ENCODE assay signal across 11 cellular contexts in the genomic region with DNA sequence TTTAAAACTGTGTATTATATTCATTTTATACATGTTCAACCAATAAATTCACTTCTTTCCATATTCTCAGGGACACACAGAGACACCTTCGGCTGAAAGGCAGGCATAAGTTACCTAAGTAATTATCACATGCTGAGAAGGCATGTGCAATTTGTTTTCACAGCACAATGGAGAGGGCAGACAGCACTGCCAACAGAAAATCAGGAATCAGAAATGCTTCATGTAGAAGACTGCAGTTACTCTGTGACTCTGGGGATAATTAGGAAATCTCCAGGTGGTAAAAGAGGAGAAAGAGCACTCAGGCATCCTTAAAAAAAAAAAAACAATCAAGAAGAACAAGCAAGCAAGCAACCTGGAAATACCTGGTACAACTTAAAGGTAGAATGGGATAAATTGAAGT.
"Had no signal": no experiment of that assay in that cellular context is flagged by ENCODE, and none has a peak within 500 bp of the region (broad histone marks: within the 10 kb centered on the region; RNA-seq: fewer than 3 reads in every experiment).

No MANE protein-coding gene starts in this region.

- ATAC-seq: activated CD4-positive, CD25-positive, alpha-beta regulatory T cell treated with anti-CD3 and anti-CD28 coated beads, Interleukin-2, amount 50 U/mL, for 24 hours; body of pancreas had no signal

- DNase-seq: activated naive CD4-positive, alpha-beta T cell treated with anti-CD3 and anti-CD28 coated beads, Interleukin-2, amount 50 U/mL, for 16 hours; activated T-cell treated with anti-CD3 and anti-CD28 coated beads, Interleukin-2, amount 50 U/mL, for 1 hour; amniotic stem cell; body of pancreas; cerebellar nuclear complex; endodermal cell; erythroblast; hippocampal formation; tibial artery; uterus had no signal
